In the genomic region with DNA sequence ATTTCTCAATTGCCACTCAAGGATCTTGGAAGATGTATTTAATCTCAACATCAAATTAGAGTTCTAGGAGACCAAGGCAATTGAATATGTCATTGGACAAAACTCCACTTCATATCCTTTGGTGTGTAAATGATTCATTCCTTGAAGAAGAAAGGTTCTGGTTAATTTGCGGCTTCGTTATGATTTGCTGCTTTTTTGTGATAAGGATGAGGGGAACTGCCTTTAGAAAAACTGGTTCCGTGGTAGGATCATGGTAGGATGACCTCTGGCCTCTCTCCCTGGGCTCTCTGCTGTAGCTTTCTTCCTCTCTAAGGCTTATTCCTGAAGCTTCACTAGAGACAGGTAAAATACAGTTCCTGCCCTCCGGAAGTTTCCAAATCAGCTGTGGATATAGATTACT, we compare ENCODE assay signal across 11 cellular contexts. TPM values are rescaled to one million over a fixed set of nuclear protein-coding genes. Genes with fewer than 3 reads are reported as not detected.
DNase-seq lines count a peak whose midpoint lies in the region; ATAC-seq, FAIRE-seq and TF ChIP-seq lines count a peak whose summit lies in the region.
"Had no signal": no experiment of that assay in that cellular context is flagged by ENCODE, and none has a peak within 500 bp of the region (broad histone marks: within the 10 kb centered on the region; RNA-seq: fewer than 3 reads in every experiment).

No MANE protein-coding gene starts in this region.

- 28 to 31% methylated on average over 4 of the region's 4 CpGs for WGBS in aorta, 2 donors

- H3K9me3 ChIP-seq in left ventricle myocardium inferior (replicated peaks) (no peaks in the 10 kb centered on the region), endothelial cell of umbilical vein (replicated peaks; ENCODE audit: control insufficient read depth, insufficient read depth, low read length) (no peaks in the 10 kb centered on the region), aorta (ENCODE audit: control insufficient read depth, low read length) (no peaks in the 10 kb centered on the region), MM.1S (replicated peaks; ENCODE audit: insufficient read depth, low read length) (no peaks in the 10 kb centered on the region)

- H3K36me3 ChIP-seq in left ventricle myocardium inferior, result no peaks in the 10 kb centered on the region
- no peaks in the 10 kb centered on the region for H3K36me3 ChIP-seq in endothelial cell of umbilical vein (ENCODE audit: control insufficient read depth in 2 of 2, extremely low read depth in 1 of 2, insufficient read depth in 2 of 2, low read length in 2 of 2)
- no peaks in the 10 kb centered on the region for H3K36me3 ChIP-seq in aorta (ENCODE audit: control insufficient read depth in 1 of 2, insufficient read depth in 2 of 2, low read length in 1 of 2)
- no peaks in the 10 kb centered on the region for H3K36me3 ChIP-seq in MM.1S (replicated peaks; ENCODE audit: insufficient read depth, low read length)
- H3K36me3 ChIP-seq: WERI-Rb-1 had no signal

- no peak for FAIRE-seq in endothelial cell of umbilical vein (lab: Jason Lieb, UNC)

- H3K27me3 Mint-ChIP-seq in osteocyte (ENCODE audit: unreplicated experiment), result no peaks in the 10 kb centered on the region

- H3K27ac Mint-ChIP-seq in osteocyte (ENCODE audit: unreplicated experiment), result peak overlapping the region; percentile 90

- H3K27me3 ChIP-seq in left ventricle myocardium inferior (ENCODE audit: low read depth) (no peaks in the 10 kb centered on the region), endothelial cell of umbilical vein (ENCODE audit: control insufficient read depth in 2 of 2, insufficient read depth in 2 of 2, low read length in 2 of 2) (no peaks in the 10 kb centered on the region), aorta (ENCODE audit: control insufficient read depth in 1 of 2, insufficient read depth in 2 of 2, low read length in 1 of 2) (no peaks in the 10 kb centered on the region), MM.1S (replicated peaks; ENCODE audit: insufficient read depth, low read length) (peaks cover 55% of the 10 kb centered on the region)

- H3K4me3 ChIP-seq in left ventricle myocardium inferior, result no peak overlapping the region
- H3K4me3 ChIP-seq in endothelial cell of umbilical vein (replicated peaks in 1 of 3; ENCODE audit: insufficient read depth in 1 of 3, low read depth in 1 of 3, low read length in 3 of 3), result no peak overlapping the region
- H3K4me3 ChIP-seq in aorta (ENCODE audit: low read length in 2 of 2), result no peak overlapping the region
- no peak overlapping the region for H3K4me3 ChIP-seq in MM.1S (ENCODE audit: low read length)

- no peak for TF ChIP-seq CTCF in left ventricle myocardium inferior (IDR thresholded peaks at IDR 0.05; ENCODE audit: borderline replicate concordance)
- TF ChIP-seq CTCF in endothelial cell of umbilical vein (IDR thresholded peaks at IDR 0.05; ENCODE audit: extremely low read depth in 1 of 2, insufficient read depth in 1 of 2, low read depth in 1 of 2, low read length in 2 of 2), result no peak
- TF ChIP-seq CTCF in osteocyte (IDR thresholded peaks at IDR 0.05), result no peak
- TF ChIP-seq CTCF in MM.1S (IDR thresholded peaks at IDR 0.05; ENCODE audit: low read length), result no peak

- POLR2A ChIA-PET in endothelial cell of umbilical vein (lab: Charles Lee), result interaction anchor here (0.5 to 1.4 kb wide), 3 partner anchors 12 to 103 kb away, joined by 5 read pairs; no protein-coding TSS in a partner anchor

- intact Hi-C loops in left ventricle myocardium inferior (cut with micrococcal nuclease), result no loop called here
- intact Hi-C loops in Right ventricle myocardium inferior (cut with DNase I), result no loop called here
- intact Hi-C loops in endothelial cell of umbilical vein (cut with micrococcal nuclease), result loop anchor here (1.0 to 2.0 kb wide), 5 partner anchors 13 to 43 kb away; no protein-coding TSS in a partner anchor
- intact Hi-C loops in aorta (cut with DNase I), result loop anchor here in 1 of 2 donors (2.0 kb wide), 1 partner anchor 15 kb away; no protein-coding TSS in a partner anchor

- H4K20me1 ChIP-seq in endothelial cell of umbilical vein (replicated peaks; ENCODE audit: control insufficient read depth, extremely low read depth, insufficient read depth, low read length) (no peaks in the 10 kb centered on the region), MM.1S (ENCODE audit: insufficient read depth, low read length) (no peaks in the 10 kb centered on the region)

- ATAC-seq in Right ventricle myocardium inferior (no peak), aorta (ENCODE audit: low FRiP score) (no peak), GM21447 (IDR thresholded peaks at IDR 0.05; ENCODE audit: unreplicated experiment) (no peak), GM18858 (IDR thresholded peaks at IDR 0.05; ENCODE audit: unreplicated experiment) (no peak)

- H3K9me2 ChIP-seq in MM.1S (replicated peaks; ENCODE audit: insufficient read depth, low read length), result no peaks in the 10 kb centered on the region

- DNase-seq in left ventricle myocardium inferior (no peak), Right ventricle myocardium inferior (ENCODE audit: missing footprints) (no peak), endothelial cell of umbilical vein (ENCODE audit: low read depth, low spot score) (peak; percentile 62), osteocyte (ENCODE audit: extremely low spot score, unreplicated experiment) (no peak), aorta (no peak), MM.1S (no peak)
- DNase-seq: activated T-cell treated with anti-CD3 and anti-CD28 coated beads, Interleukin-2, amount 50 U/mL, for 48 hours; NCI-H2081 treated with DMSO at 0.1 percent for 48 hours; WERI-Rb-1 had no signal

- no peak for TF ChIP-seq POLR2A in endothelial cell of umbilical vein (IDR thresholded peaks at IDR 0.05; ENCODE audit: low read depth, low read length)

- H3K9ac ChIP-seq in endothelial cell of umbilical vein (replicated peaks; ENCODE audit: extremely low read depth, insufficient read depth, low read length) (peak overlapping the region; percentile 40), MM.1S (ENCODE audit: low read length) (no peak overlapping the region)

- no peak overlapping the region for H3K4me3 Mint-ChIP-seq in osteocyte (ENCODE audit: unreplicated experiment)

- TSS peak; percentile 82 for BruUV-seq in endothelial cell of umbilical vein (replicated peaks; lab: Mats Ljungman, UMichigan)

- no peaks in the 10 kb centered on the region for H3K36me3 Mint-ChIP-seq in osteocyte (ENCODE audit: unreplicated experiment)

- peaks cover 32% of the 10 kb centered on the region for H3K4me1 ChIP-seq in left ventricle myocardium inferior
- H3K4me1 ChIP-seq in endothelial cell of umbilical vein (ENCODE audit: control insufficient read depth, extremely low read depth, insufficient read depth, low read length), result peaks cover 22% of the 10 kb centered on the region
- peaks cover 0 to 2% of the 10 kb centered on the region in 2 donors for H3K4me1 ChIP-seq in aorta (ENCODE audit: control insufficient read depth in 1 of 2, insufficient read depth in 2 of 2, low read length in 2 of 2)
- H3K4me1 ChIP-seq in MM.1S (ENCODE audit: low read length), result no peaks in the 10 kb centered on the region

- no peaks in the 10 kb centered on the region for H3K9me1 ChIP-seq in endothelial cell of umbilical vein (replicated peaks; ENCODE audit: control insufficient read depth, extremely low read depth, insufficient read depth, low read length)

- H3K9me3 Mint-ChIP-seq in osteocyte (ENCODE audit: unreplicated experiment), result no peaks in the 10 kb centered on the region

- no peaks in the 10 kb centered on the region for H3F3A ChIP-seq in MM.1S (ENCODE audit: insufficient read depth, low read length)

- H3K4me2 ChIP-seq in endothelial cell of umbilical vein (ENCODE audit: insufficient read depth, low read length) (peak overlapping the region; percentile 43), MM.1S (ENCODE audit: low read depth, low read length) (no peak overlapping the region)

- peak overlapping the region; percentile 70 for H3K27ac ChIP-seq in left ventricle myocardium inferior (replicated peaks)
- peak overlapping the region; percentile 76 for H3K27ac ChIP-seq in endothelial cell of umbilical vein (ENCODE audit: insufficient read depth, low read depth, low read length)
- peak overlapping the region; percentile 96 to 100 for H3K27ac ChIP-seq in aorta (ENCODE audit: low read depth in 1 of 2, low read length in 2 of 2)
- no peak overlapping the region for H3K27ac ChIP-seq in MM.1S (ENCODE audit: low read length)
- H3K27ac ChIP-seq: WERI-Rb-1 had no signal

- H3K79me2 ChIP-seq in endothelial cell of umbilical vein (ENCODE audit: control insufficient read depth, insufficient read depth, low read length) (no peaks in the 10 kb centered on the region), MM.1S (ENCODE audit: low read length) (no peaks in the 10 kb centered on the region)

- peaks cover 64% of the 10 kb centered on the region for H3K4me1 Mint-ChIP-seq in osteocyte (ENCODE audit: unreplicated experiment)

- dilution Hi-C loops in endothelial cell of umbilical vein (cut with MboI; ENCODE audit: extremely low pct_ligation_motif_present, low sequenced_read_pairs), result no loop called here

- CTCF ChIA-PET in endothelial cell of umbilical vein (lab: Charles Lee), result interaction anchor here (1.2 to 2.2 kb wide), 15 partner anchors 9 to 237 kb away, joined by 3 to 16 read pairs (median 6); no protein-coding TSS in a partner anchor

- H2AFZ ChIP-seq in endothelial cell of umbilical vein (ENCODE audit: low read depth, low read length), result no peak overlapping the region
- no peak overlapping the region for H2AFZ ChIP-seq in MM.1S (ENCODE audit: low read length)

TF ChIP-seq in endothelial cell of umbilical vein, 7 proteins besides CTCF, POLR2A, EP300 and RAD21 (continues in another document):
- TF ChIP-seq JUN (IDR thresholded peaks at IDR 0.05; ENCODE audit: borderline replicate concordance, insufficient read depth, insufficient read length, low read depth), result no peak
- TF ChIP-seq, protein P1, sequence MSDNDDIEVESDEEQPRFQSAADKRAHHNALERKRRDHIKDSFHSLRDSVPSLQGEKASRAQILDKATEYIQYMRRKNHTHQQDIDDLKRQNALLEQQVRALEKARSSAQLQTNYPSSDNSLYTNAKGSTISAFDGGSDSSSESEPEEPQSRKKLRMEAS (IDR thresholded peaks at IDR 0.05; ENCODE audit: insufficient read depth, insufficient read length), result no peak
- no peak for TF ChIP-seq FOS (IDR thresholded peaks at IDR 0.05; ENCODE audit: borderline replicate concordance, insufficient read depth, low read length)
- no peak for TF ChIP-seq POLR2AphosphoS5 (IDR thresholded peaks at IDR 0.05; ENCODE audit: insufficient read depth, low read depth, low read length)

RNA-seq across cellular contexts. Expression of a gene that starts 51.5 kb away (rescaled TPM):
- total RNA-seq in left ventricle myocardium inferior (10.8 TPM), Right ventricle myocardium inferior (12.8 TPM), endothelial cell of umbilical vein (28.1 and 31.2 TPM in 2 replicates), osteocyte (84.2 and 96.6 TPM in 2 replicates), aorta (100 to 1,000 TPM; 153 to 258 TPM)
- polyA plus RNA-seq in endothelial cell of umbilical vein (28.5 and 32.0 TPM in 2 replicates), aorta (10 to 100 TPM; 33.3 to 87.6 TPM)
- 32.7 and 37.9 TPM in 2 replicates for polyA plus RNA-seq in endothelial cell of umbilical vein (2011; cell fraction: cytosol; rRNA removed)
- 77.0 and 97.1 TPM in 2 replicates for polyA plus RNA-seq in endothelial cell of umbilical vein (2011; cell fraction: nucleus; rRNA removed)
- 37.1 and 37.2 TPM in 2 replicates for polyA plus RNA-seq in endothelial cell of umbilical vein (2012)
- 21.9 and 24.0 TPM in 2 replicates for polyA minus RNA-seq in endothelial cell of umbilical vein
- polyA minus RNA-seq in endothelial cell of umbilical vein (2011; cell fraction: cytosol; rRNA and poly(A)+ RNA removed), result 6.7 TPM
- 41.6 and 74.4 TPM in 2 replicates for polyA minus RNA-seq in endothelial cell of umbilical vein (2011; cell fraction: nucleus; rRNA and poly(A)+ RNA removed)
